25 cellular contexts compared by ENCODE assay signal in the genomic region with DNA sequence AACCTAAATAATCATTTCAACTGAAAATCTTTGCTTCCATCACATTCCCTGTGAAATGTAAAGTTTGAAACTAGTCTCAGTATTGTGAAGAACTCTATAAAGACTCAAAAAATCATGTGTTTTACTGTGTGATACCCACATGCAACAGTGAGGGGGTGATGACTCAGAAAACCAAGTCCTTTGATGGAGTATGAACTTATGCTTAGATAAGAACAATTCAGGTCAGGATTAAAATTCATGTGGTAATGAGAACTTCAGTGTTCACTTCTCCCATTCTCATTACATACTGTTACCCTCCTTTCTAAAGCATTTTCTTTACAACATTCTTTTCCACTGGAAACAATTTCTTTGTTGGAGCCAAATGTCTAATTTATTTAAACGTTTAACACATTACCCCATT.
DNase-seq lines count a peak whose midpoint lies in the region; ATAC-seq and TF ChIP-seq lines count a peak whose summit lies in the region.
"Had no signal": no experiment of that assay in that cellular context is flagged by ENCODE, and none has a peak within 500 bp of the region (broad histone marks: within the 10 kb centered on the region; RNA-seq: fewer than 3 reads in every experiment).

No MANE protein-coding gene starts in this region.

- H4K8ac ChIP-seq in mesenchymal stem cell (ENCODE audit: low read length): no peak overlapping the region

- H2BK120ac ChIP-seq in mesenchymal stem cell (ENCODE audit: low read depth, low read length): no peak overlapping the region

- no peaks in the 10 kb centered on the region for H3K27me3 ChIP-seq in brain microvascular endothelial cell (replicated peaks)
- H3K27me3 ChIP-seq in mesenchymal stem cell (ENCODE audit: control insufficient read depth in 1 of 2, insufficient read depth in 1 of 2, low read length in 2 of 2): no peaks in the 10 kb centered on the region
- H3K27me3 ChIP-seq: uterus had no signal

- no peak overlapping the region for H2AK5ac ChIP-seq in mesenchymal stem cell (ENCODE audit: low read length, severe bottlenecking)

- H3K4ac ChIP-seq in mesenchymal stem cell (ENCODE audit: low read depth in 1 of 2, low read length in 2 of 2): no peak overlapping the region

- H3K27ac ChIP-seq in brain microvascular endothelial cell: no peak overlapping the region
- no peak overlapping the region for H3K27ac ChIP-seq in mesenchymal stem cell (ENCODE audit: low read length, poor library complexity, severe bottlenecking)
- H3K27ac ChIP-seq: KMS-11, RWPE1, uterus had no signal

- TF ChIP-seq CTCF in brain microvascular endothelial cell (IDR thresholded peaks at IDR 0.05; ENCODE audit: low read depth, low read length, missing control alignments): no peak

- no peak overlapping the region for H2BK12ac ChIP-seq in mesenchymal stem cell (ENCODE audit: low read length in 2 of 2)

- no peak overlapping the region for H2AFZ ChIP-seq in mesenchymal stem cell (ENCODE audit: low read depth, low read length)

- no peaks in the 10 kb centered on the region for H3K36me3 ChIP-seq in brain microvascular endothelial cell (replicated peaks)
- H3K36me3 ChIP-seq in mesenchymal stem cell (ENCODE audit: control insufficient read depth in 1 of 2, insufficient read depth in 2 of 2, low read depth in 1 of 2, low read length in 2 of 2): no peaks in the 10 kb centered on the region
- H3K36me3 ChIP-seq: uterus had no signal

- H3K4me1 ChIP-seq in mesenchymal stem cell (ENCODE audit: control insufficient read depth, insufficient read depth, low read depth, low read length): no peaks in the 10 kb centered on the region
- H3K4me1 ChIP-seq: uterus had no signal

- no peak overlapping the region for H3K23ac ChIP-seq in mesenchymal stem cell (ENCODE audit: low read length in 2 of 2)

- H2BK5ac ChIP-seq in mesenchymal stem cell (ENCODE audit: low read depth, low read length, poor library complexity, severe bottlenecking): no peak overlapping the region

- no peaks in the 10 kb centered on the region for H3K9me3 ChIP-seq in mesenchymal stem cell (ENCODE audit: control insufficient read depth, low read length)
- H3K9me3 ChIP-seq: uterus had no signal

- H3K18ac ChIP-seq in mesenchymal stem cell (ENCODE audit: low read depth in 1 of 2, low read length in 2 of 2): no peak overlapping the region

- in situ Hi-C loops in brain microvascular endothelial cell (cut with HindIII; ENCODE audit: low pct_ligation_motif_present, low sequenced_read_pairs): no loop called here

- H3K9ac ChIP-seq in mesenchymal stem cell (ENCODE audit: low read length): no peak overlapping the region
- H3K9ac ChIP-seq: KMS-11 had no signal

- no peak overlapping the region for H3K14ac ChIP-seq in mesenchymal stem cell (ENCODE audit: low read length in 2 of 2)

- ATAC-seq in HG02642 (IDR thresholded peaks at IDR 0.05; ENCODE audit: poor library complexity, unreplicated experiment): no peak
- ATAC-seq: stimulated activated naive CD8-positive, alpha-beta T cell treated with anti-CD3 and anti-CD28 coated beads, Interleukin-15, Interleukin-2, amounts not matched to agents 100 U/mL and 50 U/mL, for 24 hours had no signal

- WGBS in mesenchymal stem cell: no CpG with 5 or more reads among the region's 1 CpG

- no peak overlapping the region for H2BK15ac ChIP-seq in mesenchymal stem cell (ENCODE audit: low read depth, poor library complexity, severe bottlenecking)

- no peak overlapping the region for H4K91ac ChIP-seq in mesenchymal stem cell (ENCODE audit: low read length)

- H3K4me3 ChIP-seq in brain microvascular endothelial cell (ENCODE audit: low read depth, low read length) (no peak overlapping the region), mesenchymal stem cell (ENCODE audit: insufficient read depth in 1 of 2, low read depth in 1 of 2, low read length in 2 of 2) (no peak overlapping the region)
- H3K4me3 ChIP-seq: lung, uterus had no signal

- H3K4me2 ChIP-seq in mesenchymal stem cell (ENCODE audit: low read length, poor library complexity, severe bottlenecking): no peak overlapping the region
- H3K4me2 ChIP-seq: KMS-11 had no signal

- DNase-seq in A172 (ENCODE audit: low spot score) (peak; percentile 11), NCI-H226 (peak; percentile 34), brain microvascular endothelial cell (peak; percentile 37), myocyte (ENCODE audit: low read depth) (peak; percentile 3), SK-N-DZ (ENCODE audit: low spot score) (no peak), HPDE6-E6E7 (ENCODE audit: extremely low spot score) (no peak), mesenchymal stem cell (no peak)
- DNase-seq: 8988T; activated CD4-positive, alpha-beta memory T cell treated with anti-CD3 and anti-CD28 coated beads for 36 hours; activated CD4-positive, CD25-positive, alpha-beta regulatory T cell treated with anti-CD3 and anti-CD28 coated beads, Interleukin-2, amount 50 U/mL, for 72 hours; activated CD8-positive, alpha-beta memory T cell treated with anti-CD3 and anti-CD28 coated beads, Interleukin-2, amount 50 U/mL, for 48 hours; activated naive CD4-positive, alpha-beta T cell treated with anti-CD3 and anti-CD28 coated beads, Interleukin-2, amount 10 ng/mL, durations not matched to agents 7 days and 5 days; CD4-positive, CD25-positive, alpha-beta regulatory T cell; cerebellar nuclear complex; NCI-H1436; NCI-H446; NCI-H774; stimulated activated CD4-positive, alpha-beta T cell treated with anti-CD3 and anti-CD28 coated beads, Interleukin-15, amount 100 ng/mL, for 24 hours; stimulated activated naive CD8-positive, alpha-beta T cell treated with anti-CD3 and anti-CD28 coated beads, Interleukin-15, Interleukin-2, amounts not matched to agents 100 U/mL and 50 U/mL, for 24 hours; T-helper 1 cell; uterus had no signal

- H3K79me1 ChIP-seq in mesenchymal stem cell (replicated peaks; ENCODE audit: low read length, poor library complexity, severe bottlenecking): no peaks in the 10 kb centered on the region

Comparison
In these comparisons a context has a peak if more than half of its experiments do, and no peak if none do; other contexts are left out.
1. DNase-seq: peak in A172 (single experiment), NCI-H226 (single experiment), brain microvascular endothelial cell (single experiment) and myocyte (single experiment); none in SK-N-DZ (single experiment), HPDE6-E6E7 (single experiment) and mesenchymal stem cell (single experiment).